Comparison of ENCODE assay signal across 8 cellular contexts in the genomic region with DNA sequence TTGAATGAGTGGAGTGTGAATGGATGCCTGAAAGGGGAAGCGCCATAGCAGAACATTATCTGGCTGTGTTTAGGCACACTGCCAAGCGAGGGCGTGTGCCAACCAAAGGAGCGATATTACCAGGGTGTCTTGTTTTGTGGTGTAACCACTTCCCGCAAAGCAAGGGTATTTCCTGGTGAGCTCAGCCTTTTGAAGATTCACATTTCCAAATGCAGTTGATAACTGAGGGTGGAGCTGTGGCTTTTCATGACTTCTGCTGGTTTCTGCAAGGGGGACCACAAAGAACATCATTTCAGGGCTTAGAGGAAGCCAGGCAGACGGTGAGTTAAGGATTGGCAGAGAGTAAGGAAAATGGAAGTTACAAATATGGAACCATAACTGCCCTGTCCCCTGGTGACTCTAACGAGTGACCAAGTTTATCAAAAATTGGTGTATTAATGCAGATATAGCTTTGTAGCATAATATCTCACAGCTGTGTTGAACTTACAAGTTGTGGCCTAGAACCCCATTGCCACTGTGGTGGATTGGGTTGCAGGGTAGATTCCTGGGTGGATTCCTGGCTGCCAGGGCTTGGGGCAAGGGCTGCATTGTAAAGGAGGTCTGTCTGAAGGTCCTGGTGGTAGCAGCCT.
A peak's percentile ranks its signal among the peaks of the same experiment; 100 is the strongest.
DNase-seq lines count a peak whose midpoint lies in the region; ATAC-seq and TF ChIP-seq lines count a peak whose summit lies in the region.

No MANE protein-coding gene starts in this region.

- no peaks in the 10 kb centered on the region for H4K20me1 ChIP-seq in PC-3 (ENCODE audit: low read length)

- intact Hi-C loops in PC-3 (cut with micrococcal nuclease), result loop anchor here (5.0 kb wide), 1 partner anchor 36 kb away; no protein-coding TSS in a partner anchor

- H3K4me3 Mint-ChIP-seq in activated T-cell treated with anti-CD3 and anti-CD28 coated beads, Interleukin-2, amount 50 U/mL, for 4 hours, result peak overlapping the region; percentile 50

- no peak for TF ChIP-seq POLR2A in GM18505 (IDR thresholded peaks at IDR 0.05; ENCODE audit: borderline replicate concordance, extremely low read depth, insufficient read depth, insufficient read length)

- H3K27me3 Mint-ChIP-seq in activated T-cell treated with anti-CD3 and anti-CD28 coated beads, Interleukin-2, amount 50 U/mL, for 4 hours (ENCODE audit: low read depth), result peaks cover 59% of the 10 kb centered on the region

- H3K36me3 ChIP-seq in PC-3 (ENCODE audit: low read depth, low read length), result no peaks in the 10 kb centered on the region; the same call in 1 of the 2 replicates

- no TSS peak for BruUV-seq in PC-3 (replicated peaks; lab: Mats Ljungman, UMichigan)

- no peaks in the 10 kb centered on the region for H3K79me2 ChIP-seq in PC-3 (ENCODE audit: low read length)

- POLR2A ChIA-PET in PC-3 (lab: Charles Lee; ENCODE audit: unreplicated experiment), result interaction anchor here (0.5 kb wide), 1 partner anchor 21 kb away, joined by 15 read pairs; no protein-coding TSS in a partner anchor

- H3K9ac ChIP-seq in PC-3 (ENCODE audit: low read length), result peak overlapping the region; percentile 80

- DNase-seq in PC-3 (peak; percentile 97), fibroblast of villous mesenchyme (ENCODE audit: low read depth) (peak; percentile 88), retina (no peak), mesenteric fat pad (ENCODE audit: low spot score) (no peak)
- DNase-seq in activated T-cell treated with anti-CD3 and anti-CD28 coated beads, Interleukin-2, amount 50 U/mL, for 4 hours, result peak; percentile 76
- peak; percentile 69 to 77 for DNase-seq in stimulated activated CD4-positive, alpha-beta T cell treated with anti-CD3 and anti-CD28 coated beads, Interleukin-15, amount 100 ng/mL, for 48 hours (ENCODE audit: low read depth in 2 of 2)

- CTCF ChIA-PET in PC-3 (lab: Charles Lee), result interaction anchor here (1.0 to 1.8 kb wide), 3 partner anchors 21 to 63 kb away, joined by 3 to 10 read pairs (median 4); no protein-coding TSS in a partner anchor

- peak overlapping the region; percentile 80 for H3K4me2 ChIP-seq in PC-3 (ENCODE audit: low read length)

- peaks cover 7% of the 10 kb centered on the region for H3K9me3 Mint-ChIP-seq in activated T-cell treated with anti-CD3 and anti-CD28 coated beads, Interleukin-2, amount 50 U/mL, for 4 hours

- H3K9me2 ChIP-seq in PC-3 (replicated peaks; ENCODE audit: low read length), result no peaks in the 10 kb centered on the region

- no peaks in the 10 kb centered on the region for H3F3A ChIP-seq in PC-3 (ENCODE audit: low read length, unreplicated experiment)

- no peaks in the 10 kb centered on the region for H3K9me3 ChIP-seq in PC-3 (ENCODE audit: low read length)

- 0 out of 2 replicates have a peak, but pooled peaks have one; percentile 23 for TF ChIP-seq CTCF in PC-3 (conservative IDR thresholded peaks at IDR 0.05; ENCODE audit: low read depth, low read length)
- no peak for TF ChIP-seq CTCF in fibroblast of villous mesenchyme (IDR thresholded peaks at IDR 0.05; ENCODE audit: insufficient read depth, low read depth, low read length)

- peaks cover 8% of the 10 kb centered on the region for H3K36me3 Mint-ChIP-seq in activated T-cell treated with anti-CD3 and anti-CD28 coated beads, Interleukin-2, amount 50 U/mL, for 4 hours (ENCODE audit: insufficient read depth)

- H3K27me3 ChIP-seq in PC-3 (ENCODE audit: low read length), result no peaks in the 10 kb centered on the region

- H3K27ac ChIP-seq in PC-3 (ENCODE audit: low read length), result peak overlapping the region; percentile 98

- H3K4me1 Mint-ChIP-seq in activated T-cell treated with anti-CD3 and anti-CD28 coated beads, Interleukin-2, amount 50 U/mL, for 4 hours (ENCODE audit: low read depth), result peaks cover 73% of the 10 kb centered on the region

- ATAC-seq in GM18505 (IDR thresholded peaks at IDR 0.05; ENCODE audit: unreplicated experiment) (peak; percentile 65), HG03442 (IDR thresholded peaks at IDR 0.05; ENCODE audit: unreplicated experiment) (peak; percentile 72), PC-3 (peak; percentile 70)
- peak; percentile 90 to 94 for ATAC-seq in activated T-cell treated with anti-CD3 and anti-CD28 coated beads, Interleukin-2, amount 50 U/mL, for 4 hours

- no peak overlapping the region for H2AFZ ChIP-seq in PC-3 (ENCODE audit: low read length)

- peak overlapping the region; percentile 53 for H3K4me3 ChIP-seq in PC-3 (ENCODE audit: low read length)
- no peak overlapping the region for H3K4me3 ChIP-seq in fibroblast of villous mesenchyme (ENCODE audit: low read depth, low read length)

- peaks cover 41% of the 10 kb centered on the region for H3K4me1 ChIP-seq in PC-3 (ENCODE audit: insufficient read depth, low read length)

Comparison
In these comparisons a context has a peak if more than half of its experiments do, and no peak if none do; other contexts are left out.
1. DNase-seq: peak in PC-3 (single experiment), activated T-cell treated with anti-CD3 and anti-CD28 coated beads, Interleukin-2, amount 50 U/mL, for 4 hours (single experiment), fibroblast of villous mesenchyme (single experiment) and stimulated activated CD4-positive, alpha-beta T cell treated with anti-CD3 and anti-CD28 coated beads, Interleukin-15, amount 100 ng/mL, for 48 hours (2 of 2); none in retina (single experiment) and mesenteric fat pad (single experiment).
2. Peak in every context shown above with its lines, with median percentiles within 50 percentile points of each other: ATAC-seq.